ENCODE assay signal across 8 cellular contexts in the genomic region with DNA sequence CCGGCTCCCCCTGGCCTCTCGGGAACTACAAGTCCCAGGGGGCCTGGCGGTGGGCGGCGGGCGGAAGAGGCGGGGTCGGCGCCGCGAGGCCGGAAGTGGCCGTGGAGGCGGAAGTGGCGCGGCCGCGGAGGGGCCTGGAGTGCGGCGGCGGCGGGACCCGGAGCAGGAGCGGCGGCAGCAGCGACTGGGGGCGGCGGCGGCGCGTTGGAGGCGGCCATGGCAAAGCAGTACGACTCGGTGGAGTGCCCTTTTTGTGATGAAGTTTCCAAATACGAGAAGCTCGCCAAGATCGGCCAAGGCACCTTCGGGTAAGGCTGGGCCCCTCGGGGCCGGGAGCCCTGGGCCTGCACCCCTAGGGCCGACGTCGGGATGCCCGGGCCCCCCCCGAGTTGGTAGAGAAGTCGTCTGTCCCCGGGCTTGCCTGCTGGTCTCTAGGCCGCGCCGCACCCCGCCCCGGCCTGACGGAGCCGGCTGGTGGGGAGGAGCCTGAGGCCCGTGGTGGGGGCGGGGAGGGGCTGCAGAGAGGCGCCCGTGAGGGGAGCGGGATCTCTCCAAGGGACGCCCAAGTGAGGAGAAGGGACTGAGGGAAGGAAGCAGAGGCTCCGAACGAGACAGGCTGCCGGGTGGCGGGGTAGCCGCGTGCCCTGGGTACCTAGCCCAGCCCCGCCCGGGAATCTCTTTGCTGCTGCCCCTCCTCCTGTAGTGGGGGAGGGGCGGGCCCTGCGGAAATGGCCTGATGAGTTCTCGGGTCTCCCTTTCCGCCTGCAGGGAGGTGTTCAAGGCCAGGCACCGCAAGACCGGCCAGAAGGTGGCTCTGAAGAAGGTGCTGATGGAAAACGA. TPM values are rescaled to one million over a fixed set of nuclear protein-coding genes. Genes with fewer than 3 reads are reported as not detected.
A peak's percentile ranks its signal among the peaks of the same experiment; 100 is the strongest.
DNase-seq lines count a peak whose midpoint lies in the region; ATAC-seq and TF ChIP-seq lines count a peak whose summit lies in the region.

TSS of gene CDK9 (plus strand) at position 102 of the 840 bp plus-strand sequence. CDS start at position 217, 115 bp downstream.

- in situ Hi-C loops in mammary epithelial cell (cut with MboI; ENCODE audit: low sequenced_read_pairs in 2 of 2): no loop called here

- H3K4me1 ChIP-seq in mammary epithelial cell (ENCODE audit: insufficient read depth, low read length) (peaks cover 16% of the 10 kb centered on the region), spleen (peaks cover 43 to 89% (median 84%) of the 10 kb centered on the region in 6 donors)

- CTCF ChIA-PET in mammary epithelial cell (lab: Charles Lee; ENCODE audit: low non-redundant PET): interaction anchor here (0.5 to 1.2 kb wide), 6 partner anchors 10 to 343 kb away, joined by 3 to 11 read pairs (median 6); no protein-coding TSS in a partner anchor

- H3K79me2 ChIP-seq in mammary epithelial cell (ENCODE audit: insufficient read depth, low read length): peaks cover 53% of the 10 kb centered on the region

- H2AFZ ChIP-seq in mammary epithelial cell (ENCODE audit: low read depth, low read length): peak within 1 kb of the TSS; percentile 82

- peak within 1 kb of the TSS; percentile 93 for H3K4me2 ChIP-seq in mammary epithelial cell (ENCODE audit: insufficient read depth, low read depth, low read length)

- H3K4me3 ChIP-seq in WI38 (ENCODE audit: low read depth, low read length) (peak within 1 kb of the TSS; percentile 88), mammary epithelial cell (replicated peaks in 1 of 3; ENCODE audit: insufficient read depth in 1 of 3, low read depth in 2 of 3, low read length in 3 of 3) (peak within 1 kb of the TSS; percentile 70 to 100 (median 94)), spleen (peak within 1 kb of the TSS; percentile 96 to 100 (median 100))

- intact Hi-C loops in mammary epithelial cell (cut with micrococcal nuclease) (loop anchor here (1.0 to 5.0 kb wide), 10 partner anchors 15 to 281 kb away; partner anchors contain the start of genes ENG, STXBP1 and TOR2A), spleen (cut with DNase I; ENCODE audit: low total_unique reads) (loop anchor here (5.0 kb wide), 1 partner anchor 136 kb away; no protein-coding TSS in a partner anchor)

- peaks cover 0 to 1% (median 0%) of the 10 kb centered on the region in 6 donors for H3K9me3 Mint-ChIP-seq in immature natural killer cell

- peak in 1 of 3 donors; percentile 61 for TF ChIP-seq POLR2A in spleen (IDR thresholded peaks at IDR 0.05)

- H3K27me3 Mint-ChIP-seq in immature natural killer cell (ENCODE audit: low read depth in 3 of 3): peaks cover 28 to 44% (median 30%) of the 10 kb centered on the region in 3 donors

- H3K36me3 Mint-ChIP-seq in immature natural killer cell: peaks cover 6 to 27% (median 10%) of the 10 kb centered on the region in 3 donors

- peak within 1 kb of the TSS; percentile 93 to 99 (median 98) for H3K27ac Mint-ChIP-seq in immature natural killer cell

- no peaks in the 10 kb centered on the region for H3K27me3 ChIP-seq in mammary epithelial cell (ENCODE audit: insufficient read depth, low read length)
- no peaks in the 10 kb centered on the region for H3K27me3 ChIP-seq in spleen (replicated peaks in 1 of 7)

- WGBS in mammary epithelial cell (ENCODE audit: low coverage, missing lambda C conversion rate): 4% methylated on average over 7 of the region's 75 CpGs
- 0 to 1% (median 0%) methylated on average over 30 to 75 of the region's 75 CpGs for WGBS in spleen, 5 donors

- BruUV-seq in mammary epithelial cell (replicated peaks; lab: Mats Ljungman, UMichigan): no TSS peak

- dilution Hi-C loops in mammary epithelial cell (cut with HindIII; ENCODE audit: low sequenced_read_pairs): no loop called here

- ATAC-seq in GM18861 (IDR thresholded peaks at IDR 0.05; ENCODE audit: unreplicated experiment) (peak; percentile 37), HG03095 (IDR thresholded peaks at IDR 0.05; ENCODE audit: unreplicated experiment) (peak; percentile 52)

- H3K36me3 ChIP-seq in mammary epithelial cell (ENCODE audit: insufficient read depth, low read length) (peaks cover 30% of the 10 kb centered on the region), spleen (peaks cover 6 to 46% (median 42%) of the 10 kb centered on the region in 6 donors)

- H3K9ac ChIP-seq in mammary epithelial cell (ENCODE audit: insufficient read depth, low read length): peak within 1 kb of the TSS; percentile 80

- H4K20me1 ChIP-seq in mammary epithelial cell (ENCODE audit: insufficient read depth, low read length): no peaks in the 10 kb centered on the region

- DNase-seq in A172 (ENCODE audit: low spot score): peak; percentile 77
- DNase-seq in NCI-H2196 treated with DMSO at 0.1 percent for 48 hours (lab: John Stamatoyannopoulos, UW; ENCODE audit: unreplicated experiment): peak; percentile 84
- peak; percentile 84 for DNase-seq in mammary epithelial cell
- DNase-seq in immature natural killer cell: peak; percentile 95 to 97 (median 97)
- peak; percentile 97 for DNase-seq in spleen

- H3K4me1 Mint-ChIP-seq in immature natural killer cell: peaks cover 66 to 70% of the 10 kb centered on the region in 2 donors

- TF ChIP-seq CTCF in WI38 (IDR thresholded peaks at IDR 0.05; ENCODE audit: low read depth, low read length) (no peak), mammary epithelial cell (conservative IDR thresholded peaks at IDR 0.05 in 1 of 2, IDR thresholded peaks at IDR 0.05 in 1 of 2; ENCODE audit: extremely low read depth in 1 of 2, insufficient read depth in 1 of 2, low read depth in 1 of 2, low read length in 2 of 2) (no peak), spleen (IDR thresholded peaks at IDR 0.05 in 8 of 11, conservative IDR thresholded peaks at IDR 0.05 in 3 of 11) (peak in 3 of 11 experiments; percentile 2 to 35 (median 33))

- H3K27ac ChIP-seq in mammary epithelial cell (ENCODE audit: insufficient read depth, low read depth, low read length) (peak within 1 kb of the TSS; percentile 76), spleen (peak within 1 kb of the TSS; percentile 89 to 99 (median 96))

- H3K9me3 ChIP-seq in mammary epithelial cell (replicated peaks; ENCODE audit: insufficient read depth, low read length) (no peaks in the 10 kb centered on the region), spleen (no peaks in the 10 kb centered on the region)

- H3K4me3 Mint-ChIP-seq in immature natural killer cell: peak within 1 kb of the TSS; percentile 90 to 92 (median 91)

RNA-seq across cellular contexts. Expression of gene CDK9, which starts in this region (rescaled TPM):
- 36.9 and 61.3 TPM in 2 replicates for total RNA-seq in A172 (2014; rRNA removed; shearing (Covaris generic))
- total RNA-seq in mammary epithelial cell: 10 to 100 TPM; 63.5 to 71.6 TPM
- 73.8 TPM for polyA plus RNA-seq in mammary epithelial cell
- polyA minus RNA-seq in mammary epithelial cell: 66.3 TPM
- 10 to 100 TPM; 44.6 to 83.1 (median 58.1) TPM for polyA plus RNA-seq in immature natural killer cell
- total RNA-seq in spleen: 100 to 1,000 TPM in 4 of 7 donors, 10 to 100 TPM in 3; 68.3 to 149 (median 103) TPM
- 10 to 100 TPM; 49.2 to 87.6 (median 87.1) TPM for polyA plus RNA-seq in spleen

Comparison
In these comparisons a context has a peak if more than half of its experiments do, and no peak if none do; other contexts are left out.
1. Peak in every context shown above with its lines: DNase-seq, ATAC-seq, H3K4me3 ChIP-seq and H3K27ac ChIP-seq.